In genomic region chr5:173665326-173665725, GRCh38 we compare ENCODE assay signal across 1 cellular context.
TF ChIP-seq lines count a peak whose summit lies in the region.

No MANE protein-coding gene starts in this region.

TF ChIP-seq in H1, 55 proteins besides CTCF, POLR2A, EP300 and RAD21:
- TF ChIP-seq TBP (IDR thresholded peaks at IDR 0.05; ENCODE audit: low read depth, low read length) (no peak), TAF1 (IDR thresholded peaks at IDR 0.05; ENCODE audit: low read depth, low read length) (no peak), PHF8 (conservative IDR thresholded peaks at IDR 0.05; ENCODE audit: low read depth, low read length) (no peak), TAF7 (optimal IDR thresholded peaks at IDR 0.05; ENCODE audit: borderline replicate concordance, low read depth, low read length) (no peak), NANOG (IDR thresholded peaks at IDR 0.05; ENCODE audit: insufficient read depth, low read depth, low read length, poor library complexity, severe bottlenecking) (no peak), MAX (IDR thresholded peaks at IDR 0.05) (no peak), CHD2 (IDR thresholded peaks at IDR 0.05; ENCODE audit: low read length) (no peak), HDAC6 (IDR thresholded peaks at IDR 0.05; ENCODE audit: low read depth, low read length) (no peak), CHD1 (IDR thresholded peaks at IDR 0.05; ENCODE audit: low read depth, low read length) (no peak), KDM4A (IDR thresholded peaks at IDR 0.05; ENCODE audit: low read depth, low read length, severe bottlenecking) (no peak), SIX5 (IDR thresholded peaks at IDR 0.05; ENCODE audit: low read depth, low read length) (no peak), NRF1 (IDR thresholded peaks at IDR 0.05; ENCODE audit: low read depth, low read length) (no peak), EGR1 (IDR thresholded peaks at IDR 0.05; ENCODE audit: borderline replicate concordance, low read depth, low read length) (no peak), EZH2 (IDR thresholded peaks at IDR 0.05; ENCODE audit: low read depth, low read length, severe bottlenecking) (no peak), BACH1 (IDR thresholded peaks at IDR 0.05; ENCODE audit: low read length) (no peak), CEBPB (IDR thresholded peaks at IDR 0.05; ENCODE audit: low read depth, low read length) (no peak), RNF2 (IDR thresholded peaks at IDR 0.05; ENCODE audit: borderline replicate concordance, low read depth, low read length, missing control alignments, poor library complexity, severe bottlenecking) (no peak), RFX5 (IDR thresholded peaks at IDR 0.05; ENCODE audit: borderline replicate concordance, low read depth, low read length) (no peak), BRCA1 (IDR thresholded peaks at IDR 0.05; ENCODE audit: low read depth, low read length) (no peak), SUZ12 (IDR thresholded peaks at IDR 0.05; ENCODE audit: low read length) (no peak)
